In the genomic region with DNA sequence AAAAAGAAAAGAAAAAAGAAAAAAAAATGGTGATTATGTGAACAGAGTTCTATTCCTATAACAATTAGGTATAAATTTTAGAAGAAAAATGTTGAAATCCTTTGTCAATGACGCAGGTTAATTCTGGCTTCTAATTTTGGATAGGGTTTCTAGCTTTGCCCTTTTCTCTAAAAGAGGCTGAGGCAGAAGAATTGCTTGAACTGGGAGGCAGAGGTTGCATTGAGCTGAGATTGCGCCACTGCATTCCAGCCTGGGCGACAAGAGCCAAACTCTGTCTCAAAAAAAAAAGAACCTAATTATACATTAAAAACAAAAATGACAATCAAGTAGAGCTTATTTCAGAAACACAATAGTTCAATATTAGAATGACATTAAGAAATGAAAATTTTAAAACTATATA, we compare ENCODE assay signal across 3 cellular contexts.
TF ChIP-seq lines count a peak whose summit lies in the region.

No MANE protein-coding gene starts in this region.

TF ChIP-seq in A549, 52 proteins besides CTCF, POLR2A, EP300 and RAD21:
- TF ChIP-seq ELK1 (IDR thresholded peaks at IDR 0.05; ENCODE audit: low read depth, low read length) = no peak
- peak; percentile 18 to 35; a peak in 1 of 4 replicates for TF ChIP-seq CEBPB (IDR thresholded peaks at IDR 0.05)
TF ChIP-seq in A549: peak in this region for 1.

TF ChIP-seq in IMR-90, 13 proteins besides CTCF, POLR2A, EP300 and RAD21:
- TF ChIP-seq MAZ (IDR thresholded peaks at IDR 0.05; ENCODE audit: borderline replicate concordance, low read depth, low read length) (no peak), BHLHE40 (IDR thresholded peaks at IDR 0.05; ENCODE audit: low read depth, low read length) (no peak), CEBPB (IDR thresholded peaks at IDR 0.05; ENCODE audit: low read depth, low read length) (peak; percentile 80), ELK1 (IDR thresholded peaks at IDR 0.05; ENCODE audit: borderline replicate concordance, low read depth, low read length) (no peak), CHD1 (IDR thresholded peaks at IDR 0.05; ENCODE audit: low read depth, low read length) (no peak)

TF ChIP-seq in H1, 55 proteins besides CTCF, POLR2A, EP300 and RAD21:
- TF ChIP-seq BACH1 (IDR thresholded peaks at IDR 0.05; ENCODE audit: low read length) (no peak), MAFK (IDR thresholded peaks at IDR 0.05; ENCODE audit: low read depth, low read length) (no peak), NANOG (IDR thresholded peaks at IDR 0.05; ENCODE audit: insufficient read depth, low read depth, low read length, poor library complexity, severe bottlenecking) (no peak), ASH2L (IDR thresholded peaks at IDR 0.05; ENCODE audit: low read length) (no peak), CEBPB (IDR thresholded peaks at IDR 0.05; ENCODE audit: low read depth, low read length) (peak; percentile 75; the same call in 1 of the 2 replicates)
